In the genomic region with DNA sequence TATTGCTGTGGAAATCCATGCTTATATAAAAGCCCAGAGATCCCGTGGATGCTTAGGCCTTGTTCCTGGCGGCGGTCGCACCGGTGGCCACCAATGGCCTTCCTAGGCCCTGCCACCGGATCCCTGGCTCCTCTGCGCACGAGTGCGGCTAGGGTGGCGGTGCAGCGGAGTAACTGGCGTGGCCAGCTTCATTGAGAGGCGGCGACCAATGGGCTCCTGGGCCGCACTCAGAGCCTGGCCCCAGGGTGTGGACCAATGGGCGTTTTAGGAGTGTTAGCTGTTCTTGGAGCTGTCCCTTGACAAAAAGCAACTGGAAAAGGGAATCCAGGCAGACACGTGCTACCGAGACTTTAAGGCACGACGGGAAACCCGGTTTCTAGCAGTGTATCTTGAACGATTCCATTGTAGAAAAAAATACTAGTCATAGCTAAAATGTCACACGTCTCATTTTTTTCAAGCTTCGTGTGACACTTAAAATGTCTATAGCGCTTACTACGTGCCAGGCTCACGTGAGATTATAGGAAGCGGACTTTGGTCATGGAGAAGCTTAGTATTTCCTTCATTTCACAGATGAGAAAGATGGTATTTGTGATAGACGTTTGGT, we compare ENCODE assay signal across 8 cellular contexts. TPM values are rescaled to one million over a fixed set of nuclear protein-coding genes. Genes with fewer than 3 reads are reported as not detected.
A peak's percentile ranks its signal among the peaks of the same experiment; 100 is the strongest.
DNase-seq lines count a peak whose midpoint lies in the region; ATAC-seq lines count a peak whose summit lies in the region.

No MANE protein-coding gene starts in this region.

- H3K36me3 ChIP-seq in neuronal stem cell (replicated peaks in 1 of 2; ENCODE audit: control insufficient read depth in 2 of 2, insufficient read depth in 2 of 2, low read length in 2 of 2): peaks cover 0 to 23% of the 10 kb centered on the region in 2 donors

- H4K91ac ChIP-seq in neuronal stem cell (ENCODE audit: low read depth, low read length, poor library complexity): no peak overlapping the region

- H2BK120ac ChIP-seq in neuronal stem cell (ENCODE audit: low read depth, low read length): no peak overlapping the region

- WGBS in neuronal stem cell (ENCODE audit: extremely low coverage in 2 of 2, insufficient read length in 2 of 2, insufficient replicate concordance in 1 of 2), 2 donors: no CpG with 5 or more reads among the region's 29 CpGs

- H3K9ac ChIP-seq in neuronal stem cell (ENCODE audit: low read depth, low read length, poor library complexity): peak overlapping the region; percentile 96

- DNase-seq in DMS79 treated with DMSO at 0.1 percent for 48 hours (lab: John Stamatoyannopoulos, UW) (peak; percentile 49), LoVo (ENCODE audit: low spot score) (peak; percentile 85), SK-MEL-5 (ENCODE audit: low read depth, low spot score) (peak; percentile 86), germinal center (ENCODE audit: low spot score) (peak; percentile 62), neuronal stem cell (ENCODE audit: low spot score) (peak; percentile 86), substantia nigra (lab: John Stamatoyannopoulos, UW) (peak; percentile 22 to 91 (median 76))
- peak; percentile 73 for DNase-seq in activated naive CD4-positive, alpha-beta T cell treated with anti-CD3 and anti-CD28 coated beads, Interleukin-2, amount 10 ng/mL, durations not matched to agents 7 days and 5 days

- H3K36me3 Mint-ChIP-seq in activated naive CD4-positive, alpha-beta T cell treated with anti-CD3 and anti-CD28 coated beads, Interleukin-2, amount 10 ng/mL, durations not matched to agents 7 days and 5 days: peaks cover 8% of the 10 kb centered on the region

- no peaks in the 10 kb centered on the region for H3K27me3 Mint-ChIP-seq in activated naive CD4-positive, alpha-beta T cell treated with anti-CD3 and anti-CD28 coated beads, Interleukin-2, amount 10 ng/mL, durations not matched to agents 7 days and 5 days

- H3K79me1 ChIP-seq in neuronal stem cell (ENCODE audit: low read depth, low read length): peaks cover 3% of the 10 kb centered on the region

- H3K4me2 ChIP-seq in neuronal stem cell (ENCODE audit: insufficient read depth, low read length, poor library complexity, severe bottlenecking): peak overlapping the region; percentile 54

- H2AFZ ChIP-seq in neuronal stem cell (ENCODE audit: low read length): peak overlapping the region; percentile 73

- H2BK15ac ChIP-seq in neuronal stem cell (ENCODE audit: low read length): no peak overlapping the region

- H2AK5ac ChIP-seq in neuronal stem cell (ENCODE audit: low read depth, low read length): no peak overlapping the region

- peak overlapping the region; percentile 97 for H3K18ac ChIP-seq in neuronal stem cell (ENCODE audit: low read length)

- H3K27ac ChIP-seq in neuronal stem cell (replicated peaks; ENCODE audit: low read length): peak overlapping the region; percentile 79
- peak overlapping the region; percentile 92 for H3K27ac ChIP-seq in substantia nigra (ENCODE audit: low read depth, low read length, poor library complexity, severe bottlenecking)

- H3K4me1 ChIP-seq in neuronal stem cell (ENCODE audit: control insufficient read depth in 2 of 2, insufficient read depth in 1 of 2, low read depth in 1 of 2, low read length in 2 of 2): peaks cover 4 to 11% of the 10 kb centered on the region in 2 donors

- in situ Hi-C loops in SK-MEL-5 (cut with HindIII; ENCODE audit: low pct_unique_long_range_greater_than_20kb, low sequenced_read_pairs): loop anchor here (10.0 kb wide), 3 partner anchors 61 to 341 kb away; a partner anchor contains a TSS

- no peak overlapping the region for H4K8ac ChIP-seq in neuronal stem cell (ENCODE audit: low read depth, low read length)

- H2BK5ac ChIP-seq in neuronal stem cell (ENCODE audit: low read length): peak overlapping the region; percentile 92

- H3K4me1 Mint-ChIP-seq in activated naive CD4-positive, alpha-beta T cell treated with anti-CD3 and anti-CD28 coated beads, Interleukin-2, amount 10 ng/mL, durations not matched to agents 7 days and 5 days: peaks cover 50% of the 10 kb centered on the region

- peak overlapping the region; percentile 1 for H3K23ac ChIP-seq in neuronal stem cell (ENCODE audit: low read depth, low read length, poor library complexity)

- H3K27ac Mint-ChIP-seq in activated naive CD4-positive, alpha-beta T cell treated with anti-CD3 and anti-CD28 coated beads, Interleukin-2, amount 10 ng/mL, durations not matched to agents 7 days and 5 days: peak overlapping the region; percentile 99

- no peaks in the 10 kb centered on the region for H3K9me3 Mint-ChIP-seq in activated naive CD4-positive, alpha-beta T cell treated with anti-CD3 and anti-CD28 coated beads, Interleukin-2, amount 10 ng/mL, durations not matched to agents 7 days and 5 days

- peak overlapping the region; percentile 97 for H3K4me3 Mint-ChIP-seq in activated naive CD4-positive, alpha-beta T cell treated with anti-CD3 and anti-CD28 coated beads, Interleukin-2, amount 10 ng/mL, durations not matched to agents 7 days and 5 days

- no peak overlapping the region for H3K14ac ChIP-seq in neuronal stem cell (ENCODE audit: low read length)

- H2BK12ac ChIP-seq in neuronal stem cell (ENCODE audit: low read length): no peak overlapping the region

- no peaks in the 10 kb centered on the region for H3K9me3 ChIP-seq in neuronal stem cell (replicated peaks in 1 of 2; ENCODE audit: control insufficient read depth in 2 of 2, insufficient read depth in 1 of 2, low read depth in 1 of 2, low read length in 2 of 2)

- H3K4me3 ChIP-seq in neuronal stem cell (ENCODE audit: low read length in 2 of 2): peak overlapping the region; percentile 81 to 98

- CTCF ChIA-PET in activated naive CD4-positive, alpha-beta T cell treated with anti-CD3 and anti-CD28 coated beads, Interleukin-2, amount 10 ng/mL, durations not matched to agents 7 days and 5 days (lab: Charles Lee): interaction anchor here (0.7 to 5.0 kb wide), 5 partner anchors 25 to 194 kb away, joined by 3 to 40 read pairs (median 3); a partner anchor contains a TSS

- no peaks in the 10 kb centered on the region for H3K27me3 ChIP-seq in neuronal stem cell (ENCODE audit: control insufficient read depth in 3 of 3, insufficient read depth in 3 of 3, low read depth in 1 of 3, low read length in 3 of 3)

- no peak overlapping the region for H3K4ac ChIP-seq in neuronal stem cell (ENCODE audit: low read length)

- peak; percentile 41 for ATAC-seq in GM21737 (IDR thresholded peaks at IDR 0.05; ENCODE audit: unreplicated experiment)

RNA-seq across cellular contexts. Expression of a gene that starts 1.7 kb away (rescaled TPM):
- total RNA-seq in SK-MEL-5 (2014; rRNA removed; shearing (Covaris generic)): 76.4 and 82.0 TPM in 2 replicates
- 53.2 and 75.1 TPM in 2 replicates for polyA plus RNA-seq in SK-MEL-5 (2015; cell fraction: cytosol; rRNA removed)
- polyA plus RNA-seq in SK-MEL-5 (2015; cell fraction: nucleus; rRNA removed): 56.3 and 76.6 TPM in 2 replicates
- polyA plus RNA-seq in neuronal stem cell (2013, experiment 1 of 2): 101 TPM
- polyA plus RNA-seq in neuronal stem cell (2013, experiment 2 of 2): 111 TPM

Comparison
In these comparisons a context has a peak if more than half of its experiments do, and no peak if none do; other contexts are left out.
1. Peak in every context shown above with its lines: DNase-seq, ATAC-seq, H3K4me3 ChIP-seq and H3K27ac ChIP-seq.